8 cellular contexts compared by ENCODE assay signal in genomic region chr14:22870811-22871199, GRCh38. TPM values are rescaled to one million over a fixed set of nuclear protein-coding genes. Genes with fewer than 3 reads are reported as not detected.
DNase-seq lines count a peak whose midpoint lies in the region; ATAC-seq and TF ChIP-seq lines count a peak whose summit lies in the region.

No MANE protein-coding gene starts in this region.

- H3K4me3 Mint-ChIP-seq in HFFc6 (peak overlapping the region; percentile 91), nephron progenitor cell (peak overlapping the region; percentile 87)
- peak overlapping the region; percentile 85 for H3K4me3 Mint-ChIP-seq in dendritic cell treated with granulocyte-macrophage colony-stimulating factor and Interleukin-4, amounts not matched to agents 40 ng/mL and 50 ng/mL, for 4 days

- peak; percentile 54 for ATAC-seq in GM18502 (IDR thresholded peaks at IDR 0.05; ENCODE audit: poor library complexity, unreplicated experiment)

- peaks cover 1% of the 10 kb centered on the region; the same call in 1 of the 2 replicates for H3K27me3 Mint-ChIP-seq in HFFc6 (ENCODE audit: insufficient read depth)
- H3K27me3 Mint-ChIP-seq in dendritic cell treated with granulocyte-macrophage colony-stimulating factor and Interleukin-4, amounts not matched to agents 40 ng/mL and 50 ng/mL, for 4 days = peaks cover 2% of the 10 kb centered on the region
- no peaks in the 10 kb centered on the region for H3K27me3 Mint-ChIP-seq in nephron progenitor cell (ENCODE audit: low read depth, poor library complexity)

- peak overlapping the region; percentile 97 for H3K27ac Mint-ChIP-seq in HFFc6
- H3K27ac Mint-ChIP-seq in dendritic cell treated with granulocyte-macrophage colony-stimulating factor and Interleukin-4, amounts not matched to agents 40 ng/mL and 50 ng/mL, for 4 days = peak overlapping the region; percentile 87
- peak overlapping the region; percentile 99 for H3K27ac Mint-ChIP-seq in nephron progenitor cell

- intact Hi-C loops in dendritic cell treated with granulocyte-macrophage colony-stimulating factor and Interleukin-4, amounts not matched to agents 40 ng/mL and 50 ng/mL, for 4 days (cut with micrococcal nuclease) = no loop called here

- H3K36me3 Mint-ChIP-seq in HFFc6 (ENCODE audit: low read depth) = peaks cover 12% of the 10 kb centered on the region
- peaks cover 37% of the 10 kb centered on the region for H3K36me3 Mint-ChIP-seq in dendritic cell treated with granulocyte-macrophage colony-stimulating factor and Interleukin-4, amounts not matched to agents 40 ng/mL and 50 ng/mL, for 4 days (ENCODE audit: low read depth)
- H3K36me3 Mint-ChIP-seq in nephron progenitor cell (ENCODE audit: low read depth) = peaks cover 16% of the 10 kb centered on the region

- DNase-seq in HFFc6 = no peak
- DNase-seq in NOMO-1 treated with DMSO at 0.1 percent for 48 hours (lab: John Stamatoyannopoulos, UW; ENCODE audit: unreplicated experiment) = peak; percentile 86
- DNase-seq in nephron progenitor cell = no peak
- no peak for DNase-seq in NCI-H748 treated with DMSO at 0.1 percent for 48 hours (lab: John Stamatoyannopoulos, UW)
- no peak for DNase-seq in C1 segment of cervical spinal cord (lab: John Stamatoyannopoulos, UW)
- DNase-seq in G401 (ENCODE audit: low spot score) = no peak

- H3K9me3 Mint-ChIP-seq in HFFc6 (no peaks in the 10 kb centered on the region), nephron progenitor cell (no peaks in the 10 kb centered on the region)
- no peaks in the 10 kb centered on the region for H3K9me3 Mint-ChIP-seq in dendritic cell treated with granulocyte-macrophage colony-stimulating factor and Interleukin-4, amounts not matched to agents 40 ng/mL and 50 ng/mL, for 4 days

- TF ChIP-seq CTCF in HFFc6 (IDR thresholded peaks at IDR 0.05) (no peak), nephron progenitor cell (IDR thresholded peaks at IDR 0.05) (no peak)

- H3K4me1 Mint-ChIP-seq in HFFc6 (ENCODE audit: low read depth) (peaks cover 36% of the 10 kb centered on the region), nephron progenitor cell (peaks cover 27% of the 10 kb centered on the region)
- H3K4me1 Mint-ChIP-seq in dendritic cell treated with granulocyte-macrophage colony-stimulating factor and Interleukin-4, amounts not matched to agents 40 ng/mL and 50 ng/mL, for 4 days (ENCODE audit: low read depth) = peaks cover 19% of the 10 kb centered on the region

- in situ Hi-C loops in G401 (cut with HindIII; ENCODE audit: low sequenced_read_pairs) = no loop called here

RNA-seq across cellular contexts. Expression of gene LRP10, which starts 0.7 kb away (rescaled TPM):
- total RNA-seq in HFFc6 (2021; fragmentation: NEBNext Ultra II Directional; extraction: Animal tissue kit (Norgen Biotek cat#: 25700)) = 100 to 1,000 TPM; 168 to 226 (median 186) TPM
- 37.1 and 41.5 TPM in 2 replicates for total RNA-seq in G401 (2014; rRNA removed; shearing (Covaris generic))

RNA-seq across cellular contexts. Expression of gene REM2, which starts 12.2 kb away (rescaled TPM):
- total RNA-seq in HFFc6 (2021; fragmentation: NEBNext Ultra II Directional; extraction: Animal tissue kit (Norgen Biotek cat#: 25700)) = under 1 TPM in 4 of 6 experiments, not detected in 2; 0.09 to 0.17 (median 0.14) TPM
- not detected in 2 replicates for total RNA-seq in G401 (2014; rRNA removed; shearing (Covaris generic))

RNA-seq across cellular contexts. Expression of gene MMP14, which starts 34.4 kb away (rescaled TPM):
- 100 to 1,000 TPM; 284 to 322 (median 298) TPM for total RNA-seq in HFFc6 (2021; fragmentation: NEBNext Ultra II Directional; extraction: Animal tissue kit (Norgen Biotek cat#: 25700))
- 294 and 298 TPM in 2 replicates for total RNA-seq in G401 (2014; rRNA removed; shearing (Covaris generic))

RNA-seq across cellular contexts. Expression of gene MRPL52, which starts 41.1 kb away (rescaled TPM):
- 100 to 1,000 TPM; 135 to 195 (median 167) TPM for total RNA-seq in HFFc6 (2021; fragmentation: NEBNext Ultra II Directional; extraction: Animal tissue kit (Norgen Biotek cat#: 25700))
- 77.9 and 133 TPM in 2 replicates for total RNA-seq in G401 (2014; rRNA removed; shearing (Covaris generic))

RNA-seq across cellular contexts. Expression of gene RBM23, which starts 48.1 kb away (rescaled TPM):
- 10 to 100 TPM; 43.5 to 56.8 (median 52.2) TPM for total RNA-seq in HFFc6 (2021; fragmentation: NEBNext Ultra II Directional; extraction: Animal tissue kit (Norgen Biotek cat#: 25700))
- 62.2 and 78.0 TPM in 2 replicates for total RNA-seq in G401 (2014; rRNA removed; shearing (Covaris generic))
